ENCODE assay signal across 8 cellular contexts in genomic region chr16:57245472-57246113, GRCh38. TPM values are rescaled to one million over a fixed set of nuclear protein-coding genes. Genes with fewer than 3 reads are reported as not detected.
DNase-seq lines count a peak whose midpoint lies in the region; ATAC-seq and TF ChIP-seq lines count a peak whose summit lies in the region.

No MANE protein-coding gene starts in this region.

- BruUV-seq in IMR-90 (replicated peaks; lab: Mats Ljungman, UMichigan) = no TSS peak

- no peak overlapping the region for H2BK20ac ChIP-seq in IMR-90 (ENCODE audit: low read depth, low read length)

- H3K4ac ChIP-seq in IMR-90 (ENCODE audit: low read depth, low read length) = peak overlapping the region; percentile 81

- H3K36me3 Mint-ChIP-seq in activated naive CD8-positive, alpha-beta T cell treated with anti-CD3 and anti-CD28 coated beads for 36 hours = no peaks in the 10 kb centered on the region

- H3K36me3 ChIP-seq in BE2C = peaks cover 11% of the 10 kb centered on the region; the same call in 1 of the 2 replicates
- H3K36me3 ChIP-seq in IMR-90 (ENCODE audit: control insufficient read depth, insufficient read depth, low read length) = peaks cover 16% of the 10 kb centered on the region
- peaks cover 17 to 40% (median 33%) of the 10 kb centered on the region in 4 donors for H3K36me3 ChIP-seq in sigmoid colon

- no peak for TF ChIP-seq RAD21 in IMR-90 (IDR thresholded peaks at IDR 0.05; ENCODE audit: low read length)

- H3K4me1 Mint-ChIP-seq in activated naive CD8-positive, alpha-beta T cell treated with anti-CD3 and anti-CD28 coated beads for 36 hours = peaks cover 17% of the 10 kb centered on the region

- H3K14ac ChIP-seq in IMR-90 (replicated peaks; ENCODE audit: low read depth, low read length) = peak overlapping the region; percentile 66

- ATAC-seq in GM19043 (IDR thresholded peaks at IDR 0.05; ENCODE audit: low read depth, unreplicated experiment) = peak; percentile 16
- peak; percentile 13 for ATAC-seq in IMR-90 (ENCODE audit: low read depth)
- peak; percentile 54 to 60 for ATAC-seq in right cardiac atrium

- H3K27ac Mint-ChIP-seq in activated naive CD8-positive, alpha-beta T cell treated with anti-CD3 and anti-CD28 coated beads for 36 hours = no peak overlapping the region

- peak overlapping the region; percentile 97 for H3K4me2 ChIP-seq in IMR-90 (ENCODE audit: low read depth, low read length)

- WGBS in IMR-90 (ENCODE audit: extremely low coverage in 2 of 2, insufficient read length in 1 of 2), 2 experiments = 2% methylated on average over 7 of the region's 28 CpGs; no CpG with 5 or more reads in 1 of the 2 experiments
- 4% methylated on average over 28 of the region's 28 CpGs for WGBS in right cardiac atrium
- 4 to 6% methylated on average over 28 of the region's 28 CpGs for WGBS in sigmoid colon, 2 donors

- TF ChIP-seq POLR2A in IMR-90 (IDR thresholded peaks at IDR 0.05; ENCODE audit: low read depth, low read length) = no peak
- no peak for TF ChIP-seq POLR2A in sigmoid colon (IDR thresholded peaks at IDR 0.05)

- H3K9me3 Mint-ChIP-seq in activated naive CD8-positive, alpha-beta T cell treated with anti-CD3 and anti-CD28 coated beads for 36 hours = no peaks in the 10 kb centered on the region

- peak overlapping the region; percentile 66 for H3K27ac ChIP-seq in IMR-90 (ENCODE audit: insufficient read depth, low read length)
- H3K27ac ChIP-seq in right cardiac atrium (ENCODE audit: low read length) = peak overlapping the region; percentile 77
- H3K27ac ChIP-seq in sigmoid colon = peak overlapping the region; percentile 93 to 96 (median 94)

- in situ Hi-C loops in IMR-90 (cut with MboI; ENCODE audit: low sequenced_read_pairs) = no loop called here

- POLR2A ChIA-PET in IMR-90 (lab: Charles Lee; ENCODE audit: unreplicated experiment) = interaction anchor here (0.6 to 0.7 kb wide), 2 partner anchors 17 to 49 kb away, joined by 4 to 17 read pairs; no protein-coding TSS in a partner anchor

- dilution Hi-C loops in IMR-90 (cut with HindIII; ENCODE audit: low sequenced_read_pairs, unreplicated experiment) = no loop called here

- H3K9me3 ChIP-seq in BE2C = no peaks in the 10 kb centered on the region
- no peaks in the 10 kb centered on the region for H3K9me3 ChIP-seq in IMR-90 (ENCODE audit: control insufficient read depth, insufficient read depth, low read length)
- H3K9me3 ChIP-seq in right cardiac atrium (ENCODE audit: control insufficient read depth, low read length) = no peaks in the 10 kb centered on the region
- no peaks in the 10 kb centered on the region for H3K9me3 ChIP-seq in sigmoid colon

- CTCF ChIA-PET in IMR-90 (lab: Yijun Ruan, JAX) = interaction anchor here (0.9 kb wide), 1 partner anchor 32 kb away, joined by 3 read pairs; no protein-coding TSS in a partner anchor

- H3K56ac ChIP-seq in IMR-90 (ENCODE audit: extremely low read depth, insufficient read depth, low read length) = peak overlapping the region; percentile 50; the same call in 1 of the 2 replicates

- H3K27me3 Mint-ChIP-seq in activated naive CD8-positive, alpha-beta T cell treated with anti-CD3 and anti-CD28 coated beads for 36 hours = no peaks in the 10 kb centered on the region

- H4K5ac ChIP-seq in IMR-90 (ENCODE audit: low read depth, low read length) = peak overlapping the region; percentile 28; the same call in 1 of the 2 replicates

- H2BK120ac ChIP-seq in IMR-90 (ENCODE audit: low read depth, low read length) = no peak overlapping the region

- no peak overlapping the region for H2BK15ac ChIP-seq in IMR-90 (ENCODE audit: low read depth, low read length)

- no peak for TF ChIP-seq CTCF in BE2C (IDR thresholded peaks at IDR 0.05; ENCODE audit: low read depth, low read length)
- TF ChIP-seq CTCF in IMR-90 (conservative IDR thresholded peaks at IDR 0.05; ENCODE audit: low read depth, low read length) = no peak
- TF ChIP-seq CTCF in sigmoid colon (IDR thresholded peaks at IDR 0.05) = no peak

- peak overlapping the region; percentile 68; the same call in 1 of the 2 replicates for H3K23ac ChIP-seq in IMR-90 (ENCODE audit: low read depth, low read length)

- peaks cover 3 to 22% of the 10 kb centered on the region in 2 experiments; a peak in 3 of 4 replicates for H3K79me1 ChIP-seq in IMR-90 (ENCODE audit: low read depth in 1 of 2, low read length in 2 of 2)

- H4K8ac ChIP-seq in IMR-90 (ENCODE audit: low read depth in 2 of 2, low read length in 2 of 2) = peak overlapping the region; percentile 67 to 84; a peak in 3 of 4 replicates

- H3K9me1 ChIP-seq in IMR-90 (ENCODE audit: insufficient read depth, low read length) = no peaks in the 10 kb centered on the region

- H3K4me3 ChIP-seq in BE2C (ENCODE audit: low read depth, low read length) (peak overlapping the region; percentile 88), IMR-90 (ENCODE audit: insufficient read depth, low read depth, low read length) (peak overlapping the region; percentile 67), right cardiac atrium (ENCODE audit: low read length) (peak overlapping the region; percentile 75), sigmoid colon (peak overlapping the region; percentile 62 to 90 (median 86))

- no peak for TF ChIP-seq EP300 in sigmoid colon (IDR thresholded peaks at IDR 0.05)

- H2AK9ac ChIP-seq in IMR-90 (replicated peaks; ENCODE audit: low read depth, low read length, poor library complexity) = peak overlapping the region; percentile 75

- H4K20me1 ChIP-seq in IMR-90 (ENCODE audit: insufficient read depth, low read length) = no peaks in the 10 kb centered on the region

- H3K18ac ChIP-seq in IMR-90 (ENCODE audit: low read depth, low read length) = peak overlapping the region; percentile 60

- H3K4me3 Mint-ChIP-seq in activated naive CD8-positive, alpha-beta T cell treated with anti-CD3 and anti-CD28 coated beads for 36 hours = peak overlapping the region; percentile 86

- H3K4me1 ChIP-seq in BE2C = no peaks in the 10 kb centered on the region
- H3K4me1 ChIP-seq in IMR-90 (ENCODE audit: control insufficient read depth, insufficient read depth, low read length) = no peaks in the 10 kb centered on the region; the same call in 1 of the 2 replicates
- no peaks in the 10 kb centered on the region for H3K4me1 ChIP-seq in right cardiac atrium (ENCODE audit: control insufficient read depth, insufficient read depth, low read length)
- peaks cover 0 to 14% (median 8%) of the 10 kb centered on the region in 4 donors for H3K4me1 ChIP-seq in sigmoid colon

- H2AFZ ChIP-seq in IMR-90 (replicated peaks; ENCODE audit: low read length, poor library complexity) = peak overlapping the region; percentile 89

- intact Hi-C loops in IMR-90 (cut with micrococcal nuclease) (loop anchor here (2.0 to 5.0 kb wide), 2 partner anchors 53 to 163 kb away; no protein-coding TSS in a partner anchor), right cardiac atrium (cut with DNase I) (no loop called here), sigmoid colon (cut with DNase I) (loop anchor here (1.0 to 5.0 kb wide), 2 partner anchors 54 to 153 kb away; partner anchors contain the start of gene CPNE2)

- DNase-seq in BE2C (no peak), IMR-90 (no peak), right cardiac atrium (peak in 2 of 3 donors; percentile 52 to 78), sigmoid colon (peak; percentile 74), SKM-1 (lab: John Stamatoyannopoulos, UW; ENCODE audit: unreplicated experiment) (no peak)
- DNase-seq in activated naive CD8-positive, alpha-beta T cell treated with anti-CD3 and anti-CD28 coated beads for 36 hours = peak; percentile 32
- no peak for DNase-seq in stimulated activated naive CD4-positive, alpha-beta T cell treated with Interleukin-2 at 50 U/mL for 16 hours (lab: John Stamatoyannopoulos, UW)

- H2BK5ac ChIP-seq in IMR-90 (ENCODE audit: low read depth, low read length, poor library complexity, severe bottlenecking) = peak overlapping the region; percentile 56

- no peaks in the 10 kb centered on the region for H3K27me3 ChIP-seq in BE2C
- H3K27me3 ChIP-seq in IMR-90 (ENCODE audit: control insufficient read depth, insufficient read depth, low read length) = no peaks in the 10 kb centered on the region
- no peaks in the 10 kb centered on the region for H3K27me3 ChIP-seq in right cardiac atrium (ENCODE audit: control insufficient read depth, insufficient read depth)
- no peaks in the 10 kb centered on the region for H3K27me3 ChIP-seq in sigmoid colon

- H3K9ac ChIP-seq in IMR-90 (ENCODE audit: low read depth, low read length) = peak overlapping the region; percentile 64

- H2AK5ac ChIP-seq in IMR-90 (ENCODE audit: low read depth, low read length) = peak overlapping the region; percentile 2; the same call in 1 of the 2 replicates

- H4K91ac ChIP-seq in IMR-90 (ENCODE audit: insufficient read depth, low read depth, low read length) = peak overlapping the region; percentile 43; the same call in 1 of the 2 replicates

RNA-seq across cellular contexts. Expression of gene ARL2BP, which starts 0.5 kb away (rescaled TPM):
- polyA plus RNA-seq in BE2C (2012; ENCODE audit: insufficient read depth, insufficient read length, low read depth) = 44.5 TPM
- 73.7 and 77.8 TPM in 2 replicates for total RNA-seq in IMR-90 (2012; rRNA removed)
- 46.8 and 46.9 TPM in 2 replicates for polyA plus RNA-seq in IMR-90 (2012; rRNA removed)
- 25.7 and 37.1 TPM in 2 replicates for polyA plus RNA-seq in IMR-90 (2012; cell fraction: cytosol; rRNA removed)
- polyA plus RNA-seq in IMR-90 (2012; cell fraction: nucleus; rRNA removed; ENCODE audit: low replicate concordance) = 8.1 and 26.0 TPM in 2 replicates
- 10 to 100 TPM; 16.2 to 17.1 TPM for total RNA-seq in activated naive CD8-positive, alpha-beta T cell treated with anti-CD3 and anti-CD28 coated beads for 36 hours
- total RNA-seq in right cardiac atrium = 10 to 100 TPM; 44.8 to 58.4 (median 52.0) TPM
- polyA plus RNA-seq in right cardiac atrium = 51.6 TPM
- total RNA-seq in sigmoid colon = 10 to 100 TPM; 64.7 to 85.6 (median 74.4) TPM
- polyA plus RNA-seq in sigmoid colon = 10 to 100 TPM; 28.6 to 39.0 (median 36.8) TPM

RNA-seq across cellular contexts. Expression of gene PLLP, which starts 38.9 kb away (rescaled TPM):
- polyA plus RNA-seq in BE2C (2012; ENCODE audit: insufficient read depth, insufficient read length, low read depth) = 11.6 TPM
- total RNA-seq in IMR-90 (2012; rRNA removed) (not detected in 2 replicates), right cardiac atrium (10 to 100 TPM in 3 of 4 donors, 1 to 10 TPM in 1; 6.3 to 13.8 (median 11.0) TPM), sigmoid colon (1 to 10 TPM in 3 of 4 donors, under 1 TPM in 1; 0.99 to 4.7 (median 2.8) TPM)
- polyA plus RNA-seq in IMR-90 (2012; rRNA removed) (0.05 TPM in 1 of 2 replicates, not detected in the other), right cardiac atrium (11.8 TPM), sigmoid colon (10 to 100 TPM in 1 of 3 donors, 1 to 10 TPM in 2; 4.2 to 10.2 (median 8.0) TPM)
- 0.04 TPM in 1 of 2 replicates, not detected in the other for polyA plus RNA-seq in IMR-90 (2012; cell fraction: cytosol; rRNA removed)
- polyA plus RNA-seq in IMR-90 (2012; cell fraction: nucleus; rRNA removed; ENCODE audit: low replicate concordance) = not detected in 2 replicates
- total RNA-seq in activated naive CD8-positive, alpha-beta T cell treated with anti-CD3 and anti-CD28 coated beads for 36 hours = under 1 TPM; 0.34 to 0.54 TPM

RNA-seq across cellular contexts. Expression of gene RSPRY1, which starts 59.5 kb away (rescaled TPM):
- polyA plus RNA-seq in BE2C (2012; ENCODE audit: insufficient read depth, insufficient read length, low read depth) = 71.1 TPM
- total RNA-seq in IMR-90 (2012; rRNA removed) (59.2 and 62.2 TPM in 2 replicates), right cardiac atrium (10 to 100 TPM; 13.7 to 21.1 (median 17.4) TPM), sigmoid colon (10 to 100 TPM; 30.6 to 42.7 (median 34.1) TPM)
- polyA plus RNA-seq in IMR-90 (2012; rRNA removed) (23.7 and 25.2 TPM in 2 replicates), right cardiac atrium (7.3 TPM), sigmoid colon (10 to 100 TPM; 12.6 to 17.8 (median 16.6) TPM)
- 9.2 and 10.2 TPM in 2 replicates for polyA plus RNA-seq in IMR-90 (2012; cell fraction: cytosol; rRNA removed)
- polyA plus RNA-seq in IMR-90 (2012; cell fraction: nucleus; rRNA removed; ENCODE audit: low replicate concordance) = 10.3 and 29.1 TPM in 2 replicates
- 10 to 100 TPM; 27.2 to 30.5 TPM for total RNA-seq in activated naive CD8-positive, alpha-beta T cell treated with anti-CD3 and anti-CD28 coated beads for 36 hours

RNA-seq across cellular contexts. Expression of gene PSME3IP1, which starts 59.8 kb away (rescaled TPM):
- polyA plus RNA-seq in BE2C (2012; ENCODE audit: insufficient read depth, insufficient read length, low read depth) = 141 TPM
- total RNA-seq in IMR-90 (2012; rRNA removed) = 50.2 and 52.2 TPM in 2 replicates
- polyA plus RNA-seq in IMR-90 (2012; rRNA removed) = 71.2 and 75.2 TPM in 2 replicates
- polyA plus RNA-seq in IMR-90 (2012; cell fraction: cytosol; rRNA removed) = 53.6 and 57.9 TPM in 2 replicates
- polyA plus RNA-seq in IMR-90 (2012; cell fraction: nucleus; rRNA removed; ENCODE audit: low replicate concordance) = 78.1 and 104 TPM in 2 replicates
- total RNA-seq in activated naive CD8-positive, alpha-beta T cell treated with anti-CD3 and anti-CD28 coated beads for 36 hours = 100 to 1,000 TPM; 109 to 117 TPM
- total RNA-seq in right cardiac atrium = 10 to 100 TPM; 63.6 to 68.7 (median 65.0) TPM
- 57.8 TPM for polyA plus RNA-seq in right cardiac atrium
- 10 to 100 TPM; 60.1 to 81.3 (median 76.9) TPM for total RNA-seq in sigmoid colon
- 10 to 100 TPM; 70.5 to 75.4 (median 73.9) TPM for polyA plus RNA-seq in sigmoid colon

Comparison
In these comparisons a context has a peak if more than half of its experiments do, and no peak if none do; other contexts are left out.
1. DNase-seq: peak in activated naive CD8-positive, alpha-beta T cell treated with anti-CD3 and anti-CD28 coated beads for 36 hours (single experiment), right cardiac atrium (2 of 3) and sigmoid colon (single experiment); none in BE2C (single experiment), IMR-90 (single experiment), SKM-1 (single experiment) and stimulated activated naive CD4-positive, alpha-beta T cell treated with Interleukin-2 at 50 U/mL for 16 hours (single experiment).
2. intact Hi-C loops: an anchor here in IMR-90 (2.0 to 5.0 kb wide) and sigmoid colon (1.0 to 5.0 kb wide); none called in right cardiac atrium.
3. Peak in every context shown above with its lines, with median percentiles within 50 percentile points of each other: H3K4me3 ChIP-seq, ATAC-seq and H3K27ac ChIP-seq.